ENCODE assay signal across 10 cellular contexts in genomic region chr6:137883400-137883888, GRCh38. TPM values are rescaled to one million over a fixed set of nuclear protein-coding genes. Genes with fewer than 3 reads are reported as not detected.
DNase-seq lines count a peak whose midpoint lies in the region; ATAC-seq and TF ChIP-seq lines count a peak whose summit lies in the region.
"Had no signal": no experiment of that assay in that cellular context is flagged by ENCODE, and none has a peak within 500 bp of the region (broad histone marks: within the 10 kb centered on the region; RNA-seq: fewer than 3 reads in every experiment).

No MANE protein-coding gene starts in this region.

- no peak overlapping the region for H3K4me3 Mint-ChIP-seq in osteocyte (ENCODE audit: unreplicated experiment)

- DNase-seq in SKM-1 treated with dmso at 0.1 percent for 144 hours (lab: John Stamatoyannopoulos, UW; ENCODE audit: unreplicated experiment) (peak; percentile 71), osteocyte (ENCODE audit: extremely low spot score, unreplicated experiment) (no peak), T1000 (lab: John Stamatoyannopoulos, UW) (no peak), HuH-7 (ENCODE audit: low spot score) (no peak)
- DNase-seq in effector memory CD4-positive, alpha-beta T cell, result peak in 2 of 3 donors; percentile 53
- DNase-seq: caudate nucleus had no signal

- no peak overlapping the region for H3K4me3 ChIP-seq in effector memory CD4-positive, alpha-beta T cell (ENCODE audit: insufficient read depth, low read depth, low read length, poor library complexity, severe bottlenecking)
- H3K4me3 ChIP-seq: lung had no signal

- H3K36me3 Mint-ChIP-seq in osteocyte (ENCODE audit: unreplicated experiment), result peaks cover 15% of the 10 kb centered on the region

- peak overlapping the region; percentile 84 for H3K27ac Mint-ChIP-seq in osteocyte (ENCODE audit: unreplicated experiment)

- peak overlapping the region; percentile 51 for H3K27ac ChIP-seq in effector memory CD4-positive, alpha-beta T cell (ENCODE audit: insufficient read depth, low read length, poor library complexity, severe bottlenecking)

- peaks cover 8% of the 10 kb centered on the region for H3K4me1 Mint-ChIP-seq in osteocyte (ENCODE audit: unreplicated experiment)

- H3K4me1 ChIP-seq in effector memory CD4-positive, alpha-beta T cell (ENCODE audit: control insufficient read depth, insufficient read depth, low read length, poor library complexity, severe bottlenecking), result peaks cover 34% of the 10 kb centered on the region

- peak; percentile 54 for TF ChIP-seq POLR2A in GM18951 (IDR thresholded peaks at IDR 0.05; ENCODE audit: extremely low read depth, insufficient read depth, insufficient read length)

- ATAC-seq in HG02588 (IDR thresholded peaks at IDR 0.05; ENCODE audit: unreplicated experiment) (no peak), GM19467 (IDR thresholded peaks at IDR 0.05; ENCODE audit: unreplicated experiment) (no peak)

- in situ Hi-C loops in GM18951 (cut with MboI; ENCODE audit: low sequenced_read_pairs, unreplicated experiment), result no loop called here

- H3K27me3 ChIP-seq in effector memory CD4-positive, alpha-beta T cell (replicated peaks; ENCODE audit: control insufficient read depth, insufficient read depth, low read length, poor library complexity, severe bottlenecking), result no peaks in the 10 kb centered on the region

- H3K9me3 ChIP-seq in effector memory CD4-positive, alpha-beta T cell (ENCODE audit: control insufficient read depth, low read length), result no peaks in the 10 kb centered on the region

- TF ChIP-seq CTCF in osteocyte (IDR thresholded peaks at IDR 0.05), result no peak

- no peaks in the 10 kb centered on the region for H3K27me3 Mint-ChIP-seq in osteocyte (ENCODE audit: unreplicated experiment)

- peaks cover 43% of the 10 kb centered on the region for H3K36me3 ChIP-seq in effector memory CD4-positive, alpha-beta T cell (ENCODE audit: control insufficient read depth, insufficient read depth, low read length)

- peaks cover 11% of the 10 kb centered on the region for H3K9me3 Mint-ChIP-seq in osteocyte (ENCODE audit: unreplicated experiment)

RNA-seq across cellular contexts. Expression of gene TNFAIP3, which starts 16.4 kb away (rescaled TPM):
- total RNA-seq in osteocyte, result 12.0 and 17.4 TPM in 2 replicates

Comparison
In these comparisons a context has a peak if more than half of its experiments do, and no peak if none do; other contexts are left out.
1. DNase-seq: peak in SKM-1 treated with dmso at 0.1 percent for 144 hours (single experiment) and effector memory CD4-positive, alpha-beta T cell (2 of 3); none in osteocyte (single experiment), T1000 (single experiment) and HuH-7 (single experiment).